In the genomic region with DNA sequence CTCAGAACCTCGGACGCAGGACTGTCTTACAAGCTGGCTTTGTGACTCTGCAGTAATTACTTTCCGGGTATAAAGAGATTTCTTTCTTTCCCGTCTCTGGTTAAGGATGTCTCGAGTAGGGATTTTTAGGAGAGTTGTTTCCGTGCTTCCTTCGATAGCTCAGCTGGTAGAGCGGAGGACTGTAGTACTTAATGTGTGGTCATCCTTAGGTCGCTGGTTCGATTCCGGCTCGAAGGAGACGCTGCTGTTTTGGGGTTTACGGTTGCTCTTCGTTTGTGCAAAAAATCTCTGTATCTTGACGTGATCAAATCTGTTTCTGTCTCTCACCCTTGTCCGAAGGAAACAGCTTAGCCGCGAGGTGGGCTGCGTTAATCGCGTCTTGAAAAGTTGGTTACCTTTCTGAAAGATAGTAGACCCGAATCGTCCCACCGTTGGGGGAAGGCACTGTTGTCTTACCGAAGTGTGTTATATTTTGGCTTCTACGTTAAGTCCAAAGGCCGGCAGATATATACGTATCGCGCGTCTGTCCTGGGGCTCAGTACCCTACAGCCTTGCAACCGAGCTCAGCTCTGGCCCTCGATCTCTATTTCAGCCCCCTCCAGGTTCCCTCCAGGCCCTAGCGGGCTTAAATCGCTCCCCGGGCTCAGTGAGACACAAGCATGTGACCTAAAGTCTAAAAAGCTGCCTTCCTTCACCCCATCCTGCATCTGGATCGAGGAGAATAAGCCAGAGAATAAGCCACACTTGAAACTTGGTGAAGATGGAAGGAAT, we compare ENCODE assay signal across 1 cellular context.
TF ChIP-seq lines count a peak whose summit lies in the region.

No MANE protein-coding gene starts in this region.

TF ChIP-seq in GM23338, 12 proteins besides CTCF, POLR2A, EP300 and RAD21 (continued from another document):
- TF ChIP-seq ZNF462 (CRISPR knock-in tag; IDR thresholded peaks at IDR 0.05) (no peak), JUNB (IDR thresholded peaks at IDR 0.05; ENCODE audit: unreplicated experiment) (no peak), ZNF331 (CRISPR knock-in tag; IDR thresholded peaks at IDR 0.05; ENCODE audit: low read depth) (no peak)
